8 cellular contexts compared by ENCODE assay signal in genomic region chr5:115296130-115296997, GRCh38. TPM values are rescaled to one million over a fixed set of nuclear protein-coding genes. Genes with fewer than 3 reads are reported as not detected.
DNase-seq lines count a peak whose midpoint lies in the region; ATAC-seq and TF ChIP-seq lines count a peak whose summit lies in the region.

Gene CCDC112, minus strand, starts transcription at chr5:115296654. Its CDS starts 111 bp downstream, at chr5:115296543.

- peak within 1 kb of the TSS; percentile 10 for H3K27ac Mint-ChIP-seq in activated CD4-positive, alpha-beta T cell treated with anti-CD3 and anti-CD28 coated beads, Interleukin-2, amount 10 ng/mL, durations not matched to agents 7 days and 5 days

- WGBS in lower leg skin, 2 donors: 0% methylated on average over 20 to 24 of the region's 85 CpGs

- H3K9me3 Mint-ChIP-seq in activated CD4-positive, alpha-beta T cell treated with anti-CD3 and anti-CD28 coated beads, Interleukin-2, amount 10 ng/mL, durations not matched to agents 7 days and 5 days: peaks cover 5% of the 10 kb centered on the region

- peak within 1 kb of the TSS; percentile 77 for H3K4me3 Mint-ChIP-seq in activated CD4-positive, alpha-beta T cell treated with anti-CD3 and anti-CD28 coated beads, Interleukin-2, amount 10 ng/mL, durations not matched to agents 7 days and 5 days

- ATAC-seq in GM18873 (IDR thresholded peaks at IDR 0.05; ENCODE audit: low FRiP score, unreplicated experiment): peak; percentile 75
- peak; percentile 74 for ATAC-seq in HG03108 (IDR thresholded peaks at IDR 0.05; ENCODE audit: unreplicated experiment)

- H3K4me1 Mint-ChIP-seq in activated CD4-positive, alpha-beta T cell treated with anti-CD3 and anti-CD28 coated beads, Interleukin-2, amount 10 ng/mL, durations not matched to agents 7 days and 5 days: peaks cover 13% of the 10 kb centered on the region

- H3K27me3 Mint-ChIP-seq in activated CD4-positive, alpha-beta T cell treated with anti-CD3 and anti-CD28 coated beads, Interleukin-2, amount 10 ng/mL, durations not matched to agents 7 days and 5 days: peaks cover 42% of the 10 kb centered on the region

- peak; percentile 96 for DNase-seq in AG08396 (ENCODE audit: low spot score)
- peak; percentile 33 for DNase-seq in NCI-H345 treated with DMSO at 0.1 percent for 48 hours (lab: John Stamatoyannopoulos, UW; ENCODE audit: unreplicated experiment)
- DNase-seq in activated CD4-positive, alpha-beta T cell treated with anti-CD3 and anti-CD28 coated beads, Interleukin-2, amount 10 ng/mL, durations not matched to agents 7 days and 5 days: peak; percentile 80
- DNase-seq in dermis microvascular lymphatic vessel endothelial cell (ENCODE audit: low read depth in 2 of 2): peak; percentile 24 to 74
- DNase-seq in lower leg skin (ENCODE audit: low spot score in 2 of 2): peak; percentile 57 to 95
- peak; percentile 76 to 80 for DNase-seq in stimulated activated CD4-positive, alpha-beta T cell treated with anti-CD3 and anti-CD28 coated beads, Interleukin-4, amount 100 ng/mL, for 48 hours (ENCODE audit: low read depth in 2 of 2)

- peak within 1 kb of the TSS; percentile 47 for H3K4me3 ChIP-seq in lower leg skin (ENCODE audit: low read depth, poor library complexity, severe bottlenecking)

- no peak for TF ChIP-seq CTCF in lower leg skin (IDR thresholded peaks at IDR 0.05)

- TF ChIP-seq POLR2A in lower leg skin (IDR thresholded peaks at IDR 0.05): no peak

- H3K36me3 Mint-ChIP-seq in activated CD4-positive, alpha-beta T cell treated with anti-CD3 and anti-CD28 coated beads, Interleukin-2, amount 10 ng/mL, durations not matched to agents 7 days and 5 days (ENCODE audit: low read depth): peaks cover 2% of the 10 kb centered on the region

- CTCF ChIA-PET in activated CD4-positive, alpha-beta T cell treated with anti-CD3 and anti-CD28 coated beads, Interleukin-2, amount 10 ng/mL, durations not matched to agents 7 days and 5 days (lab: Charles Lee): interaction anchor here (0.6 to 1.5 kb wide), 3 partner anchors 13 to 81 kb away, joined by 3 to 5 read pairs (median 3); no protein-coding TSS in a partner anchor

- POLR2A ChIA-PET in activated CD4-positive, alpha-beta T cell treated with anti-CD3 and anti-CD28 coated beads, Interleukin-2, amount 10 ng/mL, durations not matched to agents 7 days and 5 days (lab: Charles Lee): interaction anchor here (0.6 to 0.9 kb wide), 2 partner anchors 35 to 52 kb away, joined by 3 to 4 read pairs; no protein-coding TSS in a partner anchor

- intact Hi-C loops in lower leg skin (cut with DNase I; ENCODE audit: low total_unique reads): no loop called here

RNA-seq across cellular contexts. Expression of gene CCDC112, which starts in this region (rescaled TPM):
- 1 to 10 TPM; 2.1 to 2.6 TPM for total RNA-seq in activated CD4-positive, alpha-beta T cell treated with anti-CD3 and anti-CD28 coated beads, Interleukin-2, amount 10 ng/mL, durations not matched to agents 7 days and 5 days
- total RNA-seq in dermis microvascular lymphatic vessel endothelial cell: 1.4 and 2.1 TPM in 2 replicates
- total RNA-seq in lower leg skin: 1 to 10 TPM; 3.7 to 5.7 (median 4.9) TPM

Comparison
In these comparisons a context has a peak if more than half of its experiments do, and no peak if none do; other contexts are left out.
1. Peak in every context shown above with its lines: DNase-seq, ATAC-seq and H3K4me3 ChIP-seq.
2. DNase-seq: peak in every context shown above with its lines; median percentile 96 in AG08396; 80 in activated CD4-positive, alpha-beta T cell treated with anti-CD3 and anti-CD28 coated beads, Interleukin-2, amount 10 ng/mL, durations not matched to agents 7 days and 5 days; 78 in stimulated activated CD4-positive, alpha-beta T cell treated with anti-CD3 and anti-CD28 coated beads, Interleukin-4, amount 100 ng/mL, for 48 hours; 76 in lower leg skin; 49 in dermis microvascular lymphatic vessel endothelial cell; 33 in NCI-H345 treated with DMSO at 0.1 percent for 48 hours.